Comparison of ENCODE assay signal across 26 cellular contexts in the genomic region with DNA sequence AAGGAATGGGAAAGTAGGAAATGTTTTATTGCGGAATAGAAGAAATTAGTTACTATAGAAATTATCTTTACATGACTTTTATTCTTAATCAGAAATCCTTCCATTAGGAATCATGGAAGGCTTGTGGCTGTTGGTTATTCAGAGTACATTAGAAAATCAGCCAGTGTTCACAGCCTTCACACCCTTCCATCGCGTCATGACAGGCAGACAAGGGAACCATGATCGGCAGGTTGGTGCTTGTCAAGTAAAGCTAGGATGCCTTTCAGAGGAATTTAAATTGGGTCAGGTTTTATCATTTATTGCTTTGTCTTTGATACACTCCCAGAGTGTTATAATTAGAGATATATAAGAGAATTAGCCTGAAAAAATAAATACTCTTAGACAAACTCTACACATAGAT.
"Had no signal": no experiment of that assay in that cellular context is flagged by ENCODE, and none has a peak within 500 bp of the region (broad histone marks: within the 10 kb centered on the region; RNA-seq: fewer than 3 reads in every experiment).

No MANE protein-coding gene starts in this region.

- H3K27ac ChIP-seq: left ventricle myocardium inferior, pancreas, prostate gland, stomach, testis, thyroid gland, transverse colon, upper lobe of left lung, vagina had no signal

- H3K9me3 ChIP-seq: left ventricle myocardium inferior, mucosa of descending colon, pancreas, prostate gland, testis, thyroid gland, transverse colon, upper lobe of left lung, vagina had no signal

- H3K4me1 ChIP-seq: left ventricle myocardium inferior, pancreas, prostate gland, stomach, testis, thyroid gland, transverse colon, upper lobe of left lung, vagina had no signal

- H3K36me3 ChIP-seq: left ventricle myocardium inferior, pancreas, prostate gland, stomach, thyroid gland, transverse colon, upper lobe of left lung, vagina had no signal

- H3K4me3 ChIP-seq: left ventricle myocardium inferior, lung, mucosa of descending colon, pancreas, prostate gland, skin epidermis, stomach, testis, thyroid gland, transverse colon, upper lobe of left lung, vagina had no signal

- ATAC-seq: mucosa of descending colon; naive thymus-derived CD4-positive, alpha-beta T cell; natural killer cell treated with Interleukin-12 subunit alpha and Interleukin-12 subunit beta and Interleukin-15 and Interleukin-18, amount 100 ng/mL, for 72 hours; pancreas; right cardiac atrium; sciatic nerve; stimulated activated naive B cell treated with anti-CD40 and anti-IgM and Interleukin-4, amounts not matched to agents 10 μg/mL and 1 μg/mL and 100 μg/mL, for 72 hours; stimulated activated naive CD8-positive, alpha-beta T cell treated with anti-CD3 and anti-CD28 coated beads, Interleukin-15, Interleukin-2, amounts not matched to agents 100 U/mL and 50 U/mL, for 24 hours had no signal

- H3K27me3 ChIP-seq: pancreas, stomach, testis, thyroid gland, transverse colon, upper lobe of left lung, vagina had no signal

- DNase-seq: left ventricle myocardium inferior; midbrain; mucosa of descending colon; naive thymus-derived CD4-positive, alpha-beta T cell; nucleus accumbens; pancreas; posterior cingulate gyrus; retina; right cardiac atrium; stimulated activated CD4-positive, alpha-beta T cell treated with anti-CD3 and anti-CD28 coated beads, Interleukin-12 subunit alpha, Interleukin-12 subunit beta, amount 100 ng/mL, for 4 hours; stimulated activated CD4-positive, alpha-beta T cell treated with anti-CD3 and anti-CD28 coated beads, Interleukin-15, amount 100 ng/mL, for 24 hours; stimulated activated CD4-positive, alpha-beta T cell treated with anti-CD3 and anti-CD28 coated beads, Interleukin-2, amount 100 ng/mL, for 24 hours; stimulated activated CD4-positive, alpha-beta T cell treated with anti-CD3 and anti-CD28 coated beads, Interleukin-4, amount 100 ng/mL, for 1 hour; stimulated activated naive B cell treated with anti-CD40 and anti-IgM and Interleukin-4, amounts not matched to agents 10 μg/mL and 1 μg/mL and 100 μg/mL, for 72 hours; stimulated activated naive CD8-positive, alpha-beta T cell treated with anti-CD3 and anti-CD28 coated beads, Interleukin-15, Interleukin-2, amounts not matched to agents 100 U/mL and 50 U/mL, for 24 hours; stomach; testis; thyroid gland; transverse colon; upper lobe of left lung had no signal
